Comparison of ENCODE assay signal across 23 cellular contexts in genomic region chr11:85863855-85864254, GRCh38. TPM values are rescaled to one million over a fixed set of nuclear protein-coding genes. Genes with fewer than 3 reads are reported as not detected.
"Had no signal": no experiment of that assay in that cellular context is flagged by ENCODE, and none has a peak within 500 bp of the region (broad histone marks: within the 10 kb centered on the region; RNA-seq: fewer than 3 reads in every experiment).

No MANE protein-coding gene starts in this region.

- DNase-seq: activated CD4-positive, alpha-beta T cell treated with anti-CD3 and anti-CD28 coated beads for 1 hour; activated CD8-positive, alpha-beta memory T cell treated with anti-CD3 and anti-CD28 coated beads for 24 hours; activated CD8-positive, alpha-beta memory T cell treated with anti-CD3 and anti-CD28 coated beads, Interleukin-2, amount 50 U/mL, for 48 hours; activated effector memory CD4-positive, alpha-beta T cell treated with Interleukin-2 at 50 U/mL for 16 hours; activated naive CD4-positive, alpha-beta T cell treated with anti-CD3 and anti-CD28 coated beads, Interleukin-2, amount 50 U/mL, for 16 hours; activated T-cell treated with anti-CD3 and anti-CD28 coated beads, Interleukin-2, amount 50 U/mL, for 48 hours; colonic mucosa; foreskin keratinocyte; nephron progenitor cell; nucleus accumbens; posterior cingulate gyrus; spleen; stimulated activated CD4-positive, alpha-beta T cell treated with anti-CD3 and anti-CD28 coated beads, Interleukin-4, amount 100 ng/mL, for 4 hours; upper lobe of left lung had no signal

- H3K27me3 Mint-ChIP-seq: central memory CD8-positive, alpha-beta T cell had no signal

- ATAC-seq: foreskin keratinocyte; stimulated activated memory B cell treated with anti-CD40 and anti-IgM and Interleukin-4, amounts not matched to agents 10 μg/mL and 1 μg/mL and 100 μg/mL, for 72 hours had no signal

- H3K27ac Mint-ChIP-seq: nephron progenitor cell; stimulated activated memory B cell treated with anti-CD40 and anti-IgM and Interleukin-4, amounts not matched to agents 10 μg/mL and 1 μg/mL and 100 μg/mL, for 72 hours; T-helper 2 cell treated with Interferon-gamma antibody and Interleukin-4, amounts not matched to agents 5 μg/mL and 100 μg/mL, for 36 hours had no signal

- H3K36me3 Mint-ChIP-seq: stimulated activated memory B cell treated with anti-CD40 and anti-IgM and Interleukin-4, amounts not matched to agents 10 μg/mL and 1 μg/mL and 100 μg/mL, for 72 hours had no signal

- H3K9me3 Mint-ChIP-seq: central memory CD8-positive, alpha-beta T cell; stimulated activated memory B cell treated with anti-CD40 and anti-IgM and Interleukin-4, amounts not matched to agents 10 μg/mL and 1 μg/mL and 100 μg/mL, for 72 hours; T-helper 2 cell treated with Interferon-gamma antibody and Interleukin-4, amounts not matched to agents 5 μg/mL and 100 μg/mL, for 36 hours had no signal

- H3K4me3 Mint-ChIP-seq: central memory CD8-positive, alpha-beta T cell; nephron progenitor cell; stimulated activated memory B cell treated with anti-CD40 and anti-IgM and Interleukin-4, amounts not matched to agents 10 μg/mL and 1 μg/mL and 100 μg/mL, for 72 hours; T-helper 2 cell treated with Interferon-gamma antibody and Interleukin-4, amounts not matched to agents 5 μg/mL and 100 μg/mL, for 36 hours had no signal

- H3K4me1 Mint-ChIP-seq: central memory CD8-positive, alpha-beta T cell; stimulated activated memory B cell treated with anti-CD40 and anti-IgM and Interleukin-4, amounts not matched to agents 10 μg/mL and 1 μg/mL and 100 μg/mL, for 72 hours had no signal

RNA-seq across cellular contexts. Expression of gene CCDC83, which starts 8.7 kb away (rescaled TPM):
- total RNA-seq: ascending aorta, colonic mucosa, epithelial cell of proximal tubule, foreskin keratinocyte, lung microvascular endothelial cell, myocyte, renal cortical epithelial cell, spleen, thoracic aorta, upper lobe of left lung had no signal
